Comparison of ENCODE assay signal across 25 cellular contexts in genomic region chr6:55290736-55291135, GRCh38. TPM values are rescaled to one million over a fixed set of nuclear protein-coding genes. Genes with fewer than 3 reads are reported as not detected.
DNase-seq lines count a peak whose midpoint lies in the region; ATAC-seq, FAIRE-seq and TF ChIP-seq lines count a peak whose summit lies in the region.
"Had no signal": no experiment of that assay in that cellular context is flagged by ENCODE, and none has a peak within 500 bp of the region (broad histone marks: within the 10 kb centered on the region; RNA-seq: fewer than 3 reads in every experiment).

No MANE protein-coding gene starts in this region.

- ATAC-seq in foreskin keratinocyte, result no peak
- ATAC-seq: A549, GM23338, HCT116 had no signal

- no peaks in the 10 kb centered on the region for H3K36me3 ChIP-seq in adipocyte (ENCODE audit: control insufficient read depth, insufficient read depth, low read length, severe bottlenecking)
- no peaks in the 10 kb centered on the region for H3K36me3 ChIP-seq in bronchial epithelial cell (ENCODE audit: control insufficient read depth, insufficient read depth, low read length)
- H3K36me3 ChIP-seq in trophoblast cell (ENCODE audit: control insufficient read depth in 1 of 2, insufficient read depth in 2 of 2, low read length in 2 of 2), result no peaks in the 10 kb centered on the region

- H3K23ac ChIP-seq in trophoblast cell (ENCODE audit: low read length), result no peak overlapping the region

- TF ChIP-seq CTCF in bronchial epithelial cell (IDR thresholded peaks at IDR 0.05; ENCODE audit: insufficient read depth, low read length, severe bottlenecking), result no peak
- no peak for TF ChIP-seq CTCF in foreskin keratinocyte (conservative IDR thresholded peaks at IDR 0.05)
- TF ChIP-seq CTCF in nephron progenitor cell (IDR thresholded peaks at IDR 0.05), result no peak

- no peak overlapping the region for H4K91ac ChIP-seq in trophoblast cell (ENCODE audit: low read depth, low read length)

- H3K27ac Mint-ChIP-seq in nephron progenitor cell, result no peak overlapping the region
- H3K27ac Mint-ChIP-seq: CD4-positive, alpha-beta memory T cell; GM23338; H9 had no signal

- H2BK5ac ChIP-seq in trophoblast cell (ENCODE audit: low read depth, low read length, poor library complexity), result no peak overlapping the region

- no peak overlapping the region for H3K9ac ChIP-seq in adipocyte (ENCODE audit: low read length)
- no peak overlapping the region for H3K9ac ChIP-seq in trophoblast cell (ENCODE audit: low read length)

- FAIRE-seq in bronchial epithelial cell (lab: Jason Lieb, UNC), result no peak
- FAIRE-seq: A549, GM12891, GM18507 had no signal

- H3K18ac ChIP-seq in trophoblast cell (ENCODE audit: low read length), result no peak overlapping the region

- H3K9me3 ChIP-seq in adipocyte (ENCODE audit: control insufficient read depth, low read length) (no peaks in the 10 kb centered on the region), trophoblast cell (ENCODE audit: insufficient read depth, low read depth, low read length) (no peaks in the 10 kb centered on the region)
- H3K9me3 ChIP-seq: A549 had no signal

- H3K14ac ChIP-seq in trophoblast cell (ENCODE audit: low read length), result no peak overlapping the region

- no peaks in the 10 kb centered on the region for H3K79me2 ChIP-seq in trophoblast cell (ENCODE audit: control insufficient read depth, insufficient read depth, low read length, poor library complexity)

- H3K27ac ChIP-seq in foreskin keratinocyte (no peak overlapping the region), trophoblast cell (ENCODE audit: low read depth, low read length) (no peak overlapping the region)
- H3K27ac ChIP-seq: A549 had no signal

- H2BK12ac ChIP-seq in trophoblast cell (ENCODE audit: low read length), result no peak overlapping the region

- H3K4me3 ChIP-seq in adipocyte (ENCODE audit: low read length) (no peak overlapping the region), bronchial epithelial cell (ENCODE audit: low read depth, low read length) (no peak overlapping the region), trophoblast cell (ENCODE audit: low read depth, low read length) (no peak overlapping the region)
- H3K4me3 ChIP-seq: A549, GM23338 had no signal

- no peaks in the 10 kb centered on the region for H3K9me3 Mint-ChIP-seq in nephron progenitor cell
- H3K9me3 Mint-ChIP-seq: GM23338, H9 had no signal

- H3K27me3 ChIP-seq in adipocyte (replicated peaks; ENCODE audit: control insufficient read depth, insufficient read depth, low read length) (no peaks in the 10 kb centered on the region), bronchial epithelial cell (ENCODE audit: control insufficient read depth, insufficient read depth, low read length) (no peaks in the 10 kb centered on the region), foreskin keratinocyte (peaks cover 3% of the 10 kb centered on the region), trophoblast cell (ENCODE audit: insufficient read depth, low read length) (no peaks in the 10 kb centered on the region)

- no peak overlapping the region for H4K12ac ChIP-seq in trophoblast cell (ENCODE audit: low read depth, low read length)

- H3K4ac ChIP-seq in trophoblast cell (ENCODE audit: low read depth, low read length), result no peak overlapping the region

- H3K4me1 ChIP-seq in adipocyte (ENCODE audit: control insufficient read depth, insufficient read depth, low read length) (no peaks in the 10 kb centered on the region), foreskin keratinocyte (no peaks in the 10 kb centered on the region), trophoblast cell (ENCODE audit: control insufficient read depth in 1 of 2, insufficient read depth in 2 of 2, low read length in 2 of 2) (peaks cover 0 to 2% of the 10 kb centered on the region in 2 experiments)
- H3K4me1 ChIP-seq: A549 had no signal

- no peak overlapping the region for H4K8ac ChIP-seq in trophoblast cell (ENCODE audit: low read depth, low read length)

- no peak overlapping the region for H3K4me2 ChIP-seq in trophoblast cell (ENCODE audit: low read length)
- H3K4me2 ChIP-seq: A549, GM23338 had no signal

- DNase-seq in adipocyte (ENCODE audit: low read depth), result peak; percentile 3
- peak; percentile 6 for DNase-seq in bronchial epithelial cell (ENCODE audit: low read depth)
- peak; percentile 28 to 76 for DNase-seq in foreskin keratinocyte
- peak; percentile 42 to 89 for DNase-seq in trophoblast cell
- no peak for DNase-seq in activated CD8-positive, alpha-beta memory T cell treated with anti-CD3 and anti-CD28 coated beads, Interleukin-2, amount 50 U/mL, for 48 hours
- DNase-seq in nephron progenitor cell, result no peak
- DNase-seq in germinal center (ENCODE audit: low spot score), result no peak
- DNase-seq: 8988T; C1 segment of cervical spinal cord; Calu3; CD4-positive, alpha-beta memory T cell; COR-L47; DMS53; DMS79 treated with DMSO at 0.1 percent for 48 hours; GF-D8; H9 had no signal

- no peaks in the 10 kb centered on the region for H3K79me1 ChIP-seq in trophoblast cell (ENCODE audit: low read length)

- H3K4me1 Mint-ChIP-seq in nephron progenitor cell, result no peaks in the 10 kb centered on the region
- H3K4me1 Mint-ChIP-seq: CD4-positive, alpha-beta memory T cell; GM23338; H9 had no signal

- no CpG with 5 or more reads among the region's 2 CpGs for WGBS in trophoblast cell (ENCODE audit: extremely low coverage, insufficient coverage, insufficient read length)

- H2BK120ac ChIP-seq in trophoblast cell (ENCODE audit: insufficient read depth, low read length, poor library complexity), result no peak overlapping the region

- H2AK5ac ChIP-seq in trophoblast cell (ENCODE audit: low read length), result no peak overlapping the region

- no peak overlapping the region for H2AFZ ChIP-seq in trophoblast cell (ENCODE audit: insufficient read depth, low read length, poor library complexity)
- H2AFZ ChIP-seq: GM23338 had no signal

- no peaks in the 10 kb centered on the region for H3K27me3 Mint-ChIP-seq in nephron progenitor cell (ENCODE audit: low read depth, poor library complexity)
- H3K27me3 Mint-ChIP-seq: CD4-positive, alpha-beta memory T cell had no signal

- no peaks in the 10 kb centered on the region for H3K36me3 Mint-ChIP-seq in nephron progenitor cell (ENCODE audit: low read depth)
- H3K36me3 Mint-ChIP-seq: CD4-positive, alpha-beta memory T cell had no signal

- H3K4me3 Mint-ChIP-seq in nephron progenitor cell, result no peak overlapping the region
- H3K4me3 Mint-ChIP-seq: CD4-positive, alpha-beta memory T cell; GM23338; H9 had no signal

RNA-seq across cellular contexts. Expression of gene GFRAL, which starts 36.5 kb away (rescaled TPM):
- total RNA-seq in bronchial epithelial cell (not detected in 2 replicates), foreskin keratinocyte (not detected in 2 replicates)
- polyA plus RNA-seq in foreskin keratinocyte, result not detected in 2 replicates
- polyA plus RNA-seq in trophoblast cell (2013), result not detected in 2 replicates
- total RNA-seq: Calu3; CD4-positive, alpha-beta memory T cell; Daoy; G401; GM23338; H4; H9 had no signal
- polyA plus RNA-seq: A549; BJ; CD4-positive, alpha-beta memory T cell; GM23338 had no signal

Comparison
In these comparisons a context has a peak if more than half of its experiments do, and no peak if none do; other contexts are left out.
1. DNase-seq: peak in adipocyte (single experiment), bronchial epithelial cell (single experiment), foreskin keratinocyte (2 of 2) and trophoblast cell (2 of 2); none in activated CD8-positive, alpha-beta memory T cell treated with anti-CD3 and anti-CD28 coated beads, Interleukin-2, amount 50 U/mL, for 48 hours (single experiment), nephron progenitor cell (single experiment) and germinal center (single experiment).